27 cellular contexts compared by ENCODE assay signal in genomic region chr3:129326138-129326537, GRCh38.
"Had no signal": no experiment of that assay in that cellular context is flagged by ENCODE, and none has a peak within 500 bp of the region (broad histone marks: within the 10 kb centered on the region; RNA-seq: fewer than 3 reads in every experiment).

No MANE protein-coding gene starts in this region.

- ATAC-seq: naive thymus-derived CD8-positive, alpha-beta T cell; natural killer cell treated with Interleukin-12 subunit alpha and Interleukin-12 subunit beta and Interleukin-15 and Interleukin-18, amount 100 ng/mL, for 72 hours; psoas muscle; right cardiac atrium; stimulated activated effector memory CD8-positive, alpha-beta T cell treated with anti-CD3 and anti-CD28 coated beads, Interleukin-12 subunit alpha, Interleukin-12 subunit beta, amount 100 ng/mL, for 72 hours; stimulated activated naive B cell treated with anti-CD40 and anti-IgM and Interleukin-4, amounts not matched to agents 10 μg/mL and 1 μg/mL and 100 μg/mL, for 72 hours had no signal

- H3K27ac ChIP-seq: neutrophil, ovary, parathyroid adenoma, psoas muscle, skin epidermis, stomach, thoracic aorta, thyroid gland, tibial nerve, upper lobe of left lung, vagina had no signal

- H2AFZ ChIP-seq: parathyroid adenoma had no signal

- H3K9me3 ChIP-seq: neutrophil, ovary, psoas muscle, stomach, thoracic aorta, thyroid gland, tibial nerve, upper lobe of left lung, vagina had no signal

- H3K79me2 ChIP-seq: parathyroid adenoma had no signal

- H3K36me3 ChIP-seq: neutrophil, ovary, vagina had no signal

- FAIRE-seq: urothelium cell line had no signal

- H3K4me1 ChIP-seq: psoas muscle, stomach, thyroid gland, tibial nerve, upper lobe of left lung, vagina had no signal

- H3K9ac ChIP-seq: parathyroid adenoma had no signal

- DNase-seq: naive B cell; nephron progenitor cell; nucleus accumbens; ovary; right cardiac atrium; stimulated activated CD4-positive, alpha-beta T cell treated with anti-CD3 and anti-CD28 coated beads, Interleukin-15, amount 100 ng/mL, for 24 hours; stimulated activated CD4-positive, alpha-beta T cell treated with anti-CD3 and anti-CD28 coated beads, Interleukin-2, amount 100 ng/mL, for 24 hours; stimulated activated CD4-positive, alpha-beta T cell treated with anti-CD3 and anti-CD28 coated beads, Interleukin-2, amount 100 ng/mL, for 48 hours; stimulated activated CD4-positive, alpha-beta T cell treated with anti-CD3 and anti-CD28 coated beads, Interleukin-4, amount 100 ng/mL, for 24 hours; stimulated activated naive B cell treated with anti-CD40 and anti-IgM and Interleukin-4, amounts not matched to agents 10 μg/mL and 1 μg/mL and 100 μg/mL, for 72 hours; stimulated activated naive CD4-positive, alpha-beta T cell treated with Interleukin-2 at 50 U/mL for 16 hours; stomach; thyroid gland; trophoblast cell; upper lobe of left lung had no signal

- H3K27me3 ChIP-seq: neutrophil, ovary, stomach, thyroid gland, tibial nerve, upper lobe of left lung, vagina had no signal

- H3K4me2 ChIP-seq: smooth muscle cell had no signal

- H3K4me3 ChIP-seq: ovary, psoas muscle, skin epidermis, smooth muscle cell, stomach, thoracic aorta, thyroid gland, tibial nerve, upper lobe of left lung, vagina had no signal
